27 cellular contexts compared by ENCODE assay signal in genomic region chr19:16760990-16761389, GRCh38. TPM values are rescaled to one million over a fixed set of nuclear protein-coding genes. Genes with fewer than 3 reads are reported as not detected.
"Had no signal": no experiment of that assay in that cellular context is flagged by ENCODE, and none has a peak within 500 bp of the region (broad histone marks: within the 10 kb centered on the region; RNA-seq: fewer than 3 reads in every experiment).

No MANE protein-coding gene starts in this region.

- H3K4me3 Mint-ChIP-seq: dendritic cell treated with granulocyte-macrophage colony-stimulating factor and Interleukin-4, amounts not matched to agents 40 ng/mL and 50 ng/mL, for 4 days; effector memory CD8-positive, alpha-beta T cell; endodermal cell; naive thymus-derived CD4-positive, alpha-beta T cell had no signal

- ATAC-seq: effector memory CD8-positive, alpha-beta T cell; esophagus mucosa; gastrocnemius medialis; heart right ventricle; left cardiac atrium; left lung; left ventricle myocardium superior; lower lobe of right lung; naive thymus-derived CD4-positive, alpha-beta T cell had no signal

- H3K9me3 ChIP-seq: colonic mucosa, esophagus squamous epithelium, gastrocnemius medialis, heart right ventricle, left lung, lower lobe of right lung had no signal

- H3K9me3 Mint-ChIP-seq: dendritic cell treated with granulocyte-macrophage colony-stimulating factor and Interleukin-4, amounts not matched to agents 40 ng/mL and 50 ng/mL, for 4 days; effector memory CD8-positive, alpha-beta T cell had no signal

- DNase-seq: colonic mucosa; cortex of kidney; effector CD8-positive, alpha-beta T cell; effector memory CD8-positive, alpha-beta T cell; endodermal cell; erythroblast; esophagus squamous epithelium; foreskin fibroblast; foreskin melanocyte; gastrocnemius medialis; glutamatergic neuron; head of caudate nucleus; heart right ventricle; hippocampal formation; left cardiac atrium; left lung; left ventricle myocardium superior; lower lobe of right lung; mesendoderm; midbrain; naive thymus-derived CD4-positive, alpha-beta T cell had no signal

- H3K27ac Mint-ChIP-seq: dendritic cell treated with granulocyte-macrophage colony-stimulating factor and Interleukin-4, amounts not matched to agents 40 ng/mL and 50 ng/mL, for 4 days; effector memory CD8-positive, alpha-beta T cell; endodermal cell; naive thymus-derived CD4-positive, alpha-beta T cell had no signal

- H3K4me1 Mint-ChIP-seq: endodermal cell; naive thymus-derived CD4-positive, alpha-beta T cell had no signal

RNA-seq across cellular contexts. Expression of gene NWD1, which starts 41.3 kb away (rescaled TPM):
- total RNA-seq: dermis microvascular lymphatic vessel endothelial cell; endodermal cell; glomerular endothelial cell; left ventricle myocardium superior; lung microvascular endothelial cell; mononuclear cell; naive thymus-derived CD4-positive, alpha-beta T cell had no signal
